Comparison of ENCODE assay signal across 9 cellular contexts in the genomic region with DNA sequence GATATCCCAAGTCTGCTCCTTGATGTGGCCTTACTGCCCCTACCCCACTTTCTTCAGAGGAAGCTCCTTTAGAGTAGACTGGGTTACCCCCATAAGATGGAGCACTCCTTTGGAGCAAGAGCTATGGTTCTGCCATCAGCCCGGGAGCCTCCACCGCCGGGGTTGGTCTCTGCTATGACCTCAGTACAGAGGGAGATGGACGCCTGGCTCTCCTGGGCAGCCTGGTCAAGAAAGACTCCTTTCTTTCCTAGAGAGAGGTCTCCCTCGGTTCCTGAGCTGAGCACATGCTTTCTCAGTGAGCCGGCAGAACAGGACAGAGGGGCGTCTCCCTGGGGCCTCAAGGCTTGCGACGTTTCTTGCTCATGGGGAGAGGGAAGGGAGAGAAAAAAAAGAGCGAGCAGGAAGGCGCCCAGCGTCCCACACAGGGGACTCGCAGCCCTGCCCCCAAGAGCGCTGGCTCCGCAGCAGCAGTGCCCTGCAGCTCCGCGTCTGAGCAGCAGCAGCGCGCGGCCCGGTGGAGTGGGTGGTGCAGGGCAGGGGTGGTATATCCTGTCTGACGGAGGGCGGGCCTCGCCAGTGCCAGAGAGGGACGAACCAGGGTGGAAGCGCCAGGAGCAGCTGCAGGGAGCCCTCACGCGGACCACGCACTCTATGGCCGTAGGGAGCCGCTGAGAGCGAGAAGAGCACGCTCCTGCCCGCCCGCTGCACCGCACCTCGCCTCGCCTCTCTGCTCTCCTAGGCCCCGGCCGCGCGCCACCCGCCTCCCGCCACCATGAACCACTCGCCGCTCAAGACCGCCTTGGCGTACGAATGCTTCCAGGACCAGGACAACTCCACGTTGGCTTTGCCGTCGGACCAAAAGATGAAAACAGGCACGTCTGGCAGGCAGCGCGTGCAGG. TPM values are rescaled to one million over a fixed set of nuclear protein-coding genes. Genes with fewer than 3 reads are reported as not detected.
DNase-seq lines count a peak whose midpoint lies in the region; ATAC-seq and TF ChIP-seq lines count a peak whose summit lies in the region.
"Had no signal": no experiment of that assay in that cellular context is flagged by ENCODE, and none has a peak within 500 bp of the region (broad histone marks: within the 10 kb centered on the region; RNA-seq: fewer than 3 reads in every experiment).

A gene with protein sequence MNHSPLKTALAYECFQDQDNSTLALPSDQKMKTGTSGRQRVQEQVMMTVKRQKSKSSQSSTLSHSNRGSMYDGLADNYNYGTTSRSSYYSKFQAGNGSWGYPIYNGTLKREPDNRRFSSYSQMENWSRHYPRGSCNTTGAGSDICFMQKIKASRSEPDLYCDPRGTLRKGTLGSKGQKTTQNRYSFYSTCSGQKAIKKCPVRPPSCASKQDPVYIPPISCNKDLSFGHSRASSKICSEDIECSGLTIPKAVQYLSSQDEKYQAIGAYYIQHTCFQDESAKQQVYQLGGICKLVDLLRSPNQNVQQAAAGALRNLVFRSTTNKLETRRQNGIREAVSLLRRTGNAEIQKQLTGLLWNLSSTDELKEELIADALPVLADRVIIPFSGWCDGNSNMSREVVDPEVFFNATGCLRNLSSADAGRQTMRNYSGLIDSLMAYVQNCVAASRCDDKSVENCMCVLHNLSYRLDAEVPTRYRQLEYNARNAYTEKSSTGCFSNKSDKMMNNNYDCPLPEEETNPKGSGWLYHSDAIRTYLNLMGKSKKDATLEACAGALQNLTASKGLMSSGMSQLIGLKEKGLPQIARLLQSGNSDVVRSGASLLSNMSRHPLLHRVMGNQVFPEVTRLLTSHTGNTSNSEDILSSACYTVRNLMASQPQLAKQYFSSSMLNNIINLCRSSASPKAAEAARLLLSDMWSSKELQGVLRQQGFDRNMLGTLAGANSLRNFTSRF (plus strand): TSS at position 576 of the 899 bp plus-strand sequence. CDS start 197 bp downstream, at position 773.

- TF ChIP-seq CTCF in foreskin fibroblast (IDR thresholded peaks at IDR 0.05; ENCODE audit: low read depth, low read length) (no peak), OCI-LY7 (conservative IDR thresholded peaks at IDR 0.05; ENCODE audit: low read length) (no peak)

- no peak within 1 kb of the TSS for H3K4me3 ChIP-seq in CD8-positive, alpha-beta memory T cell (ENCODE audit: low read length)
- H3K4me3 ChIP-seq in foreskin fibroblast (ENCODE audit: low read depth in 1 of 2, low read length in 2 of 2) (peak within 1 kb of the TSS; percentile 18), rectal smooth muscle tissue (ENCODE audit: low read length) (peak within 1 kb of the TSS; percentile 44), OCI-LY7 (ENCODE audit: low read depth, low read length, poor library complexity, severe bottlenecking) (no peak within 1 kb of the TSS)

- BruUV-seq in OCI-LY7 (replicated peaks; lab: Mats Ljungman, UMichigan), result no TSS peak

- no peaks in the 10 kb centered on the region for H3K9me3 Mint-ChIP-seq in CD8-positive, alpha-beta memory T cell

- ATAC-seq in T-helper 17 cell (peak; percentile 30), GM19328 (IDR thresholded peaks at IDR 0.05; ENCODE audit: unreplicated experiment) (no peak), GM21367 (IDR thresholded peaks at IDR 0.05; ENCODE audit: unreplicated experiment) (no peak)
- ATAC-seq: HCT116 had no signal

- CTCF ChIA-PET in CD8-positive, alpha-beta memory T cell (lab: Charles Lee), result no interaction called here
- CTCF ChIA-PET in OCI-LY7 (lab: Charles Lee; ENCODE audit: unreplicated experiment), result no interaction called here

- no peaks in the 10 kb centered on the region for H4K20me1 ChIP-seq in OCI-LY7 (ENCODE audit: insufficient read depth, low read length)

- peak within 1 kb of the TSS in 6 of 7 donors; percentile 7 to 87 (median 48) for H3K4me3 Mint-ChIP-seq in CD8-positive, alpha-beta memory T cell
- H3K4me3 Mint-ChIP-seq in T-helper 17 cell, result peak within 1 kb of the TSS; percentile 86

- H3K4me1 Mint-ChIP-seq in CD8-positive, alpha-beta memory T cell, result peaks cover 4 to 7% (median 4%) of the 10 kb centered on the region in 3 donors
- H3K4me1 Mint-ChIP-seq in T-helper 17 cell, result peaks cover 7% of the 10 kb centered on the region

- H3K36me3 Mint-ChIP-seq in CD8-positive, alpha-beta memory T cell, result no peaks in the 10 kb centered on the region
- H3K36me3 Mint-ChIP-seq in T-helper 17 cell (ENCODE audit: low read depth), result peaks cover 3% of the 10 kb centered on the region

- no peaks in the 10 kb centered on the region for H3K79me2 ChIP-seq in OCI-LY7 (ENCODE audit: insufficient read depth, low read depth, low read length)

- intact Hi-C loops in OCI-LY7 (cut with micrococcal nuclease; ENCODE audit: unreplicated experiment), result no loop called here

- H3K9me3 ChIP-seq in CD8-positive, alpha-beta memory T cell (ENCODE audit: low read length), result no peaks in the 10 kb centered on the region
- H3K9me3 ChIP-seq in T-helper 17 cell (ENCODE audit: control insufficient read depth, low read length, poor library complexity, severe bottlenecking), result no peaks in the 10 kb centered on the region
- no peaks in the 10 kb centered on the region for H3K9me3 ChIP-seq in OCI-LY7 (ENCODE audit: low read length)

- no peak within 1 kb of the TSS for H3K9ac ChIP-seq in rectal smooth muscle tissue (ENCODE audit: low read length)

- no peak within 1 kb of the TSS for H3K27ac Mint-ChIP-seq in CD8-positive, alpha-beta memory T cell
- H3K27ac Mint-ChIP-seq in T-helper 17 cell, result no peak within 1 kb of the TSS

- no peak within 1 kb of the TSS for H3K27ac ChIP-seq in CD8-positive, alpha-beta memory T cell (ENCODE audit: low read depth, low read length)
- H3K27ac ChIP-seq in rectal smooth muscle tissue (ENCODE audit: low read depth, low read length) (no peak within 1 kb of the TSS), OCI-LY7 (ENCODE audit: low read depth, low read length, poor library complexity, severe bottlenecking) (no peak within 1 kb of the TSS)

- H3K36me3 ChIP-seq in CD8-positive, alpha-beta memory T cell (ENCODE audit: insufficient read depth, low read length), result no peaks in the 10 kb centered on the region
- H3K36me3 ChIP-seq in rectal smooth muscle tissue (ENCODE audit: control insufficient read depth, insufficient read depth, low read length), result no peaks in the 10 kb centered on the region
- no peaks in the 10 kb centered on the region for H3K36me3 ChIP-seq in OCI-LY7 (ENCODE audit: insufficient read depth, low read length)

- DNase-seq in CD8-positive, alpha-beta memory T cell, result no peak
- DNase-seq in T-helper 17 cell, result no peak
- DNase-seq in foreskin fibroblast, result peak; percentile 32 to 76
- DNase-seq in OCI-LY7 (ENCODE audit: low spot score), result no peak
- no peak for DNase-seq in NCI-H446 (lab: John Stamatoyannopoulos, UW)

- peaks cover 19 to 53% of the 10 kb centered on the region in 2 donors for H3K27me3 Mint-ChIP-seq in CD8-positive, alpha-beta memory T cell
- peaks cover 84% of the 10 kb centered on the region for H3K27me3 Mint-ChIP-seq in T-helper 17 cell

- peaks cover 9% of the 10 kb centered on the region for H3K27me3 ChIP-seq in CD8-positive, alpha-beta memory T cell (ENCODE audit: insufficient read depth, low read length, poor library complexity, severe bottlenecking)
- H3K27me3 ChIP-seq in rectal smooth muscle tissue (ENCODE audit: control insufficient read depth, insufficient read depth, low read length), result peaks cover 14% of the 10 kb centered on the region

- no peaks in the 10 kb centered on the region for H3K4me1 ChIP-seq in CD8-positive, alpha-beta memory T cell (ENCODE audit: insufficient read depth, low read length)
- H3K4me1 ChIP-seq in rectal smooth muscle tissue (ENCODE audit: control insufficient read depth, insufficient read depth, low read length) (peaks cover 2% of the 10 kb centered on the region), OCI-LY7 (ENCODE audit: insufficient read depth, low read length, poor library complexity, severe bottlenecking) (no peaks in the 10 kb centered on the region)

- no peaks in the 10 kb centered on the region for H3K9me2 ChIP-seq in OCI-LY7 (ENCODE audit: insufficient read depth, low read length)

- H2AFZ ChIP-seq in OCI-LY7 (ENCODE audit: low read length), result no peak within 1 kb of the TSS

- H3K4me2 ChIP-seq in OCI-LY7 (ENCODE audit: low read length), result no peak within 1 kb of the TSS

- POLR2A ChIA-PET in CD8-positive, alpha-beta memory T cell (lab: Charles Lee), result no interaction called here
- POLR2A ChIA-PET in OCI-LY7 (lab: Charles Lee), result no interaction called here

RNA-seq across cellular contexts. Expression of the gene that starts here (rescaled TPM):
- total RNA-seq in CD8-positive, alpha-beta memory T cell, result not detected
- polyA plus RNA-seq in CD8-positive, alpha-beta memory T cell, result not detected
- total RNA-seq in T-helper 17 cell (not detected), OCI-LY7 (2022) (not detected in 2 replicates)
- not detected in 2 replicates for total RNA-seq in OCI-LY7 (2014; rRNA removed; shearing (Covaris generic))

Comparison
In these comparisons a context has a peak if more than half of its experiments do, and no peak if none do; other contexts are left out.
1. Peak in ATAC-seq in T-helper 17 cell; RNA of the gene not detected or under 1 TPM.
2. DNase-seq: peak in foreskin fibroblast (2 of 2); none in CD8-positive, alpha-beta memory T cell (0 of 5), T-helper 17 cell (0 of 3), OCI-LY7 (single experiment) and NCI-H446 (0 of 2).
3. H3K4me3 ChIP-seq: peak in foreskin fibroblast (2 of 2) and rectal smooth muscle tissue (single experiment); none in CD8-positive, alpha-beta memory T cell (single experiment) and OCI-LY7 (single experiment).